In genomic region chr20:4195499-4195898, GRCh38 we compare ENCODE assay signal across 11 cellular contexts. TPM values are rescaled to one million over a fixed set of nuclear protein-coding genes. Genes with fewer than 3 reads are reported as not detected.
DNase-seq lines count a peak whose midpoint lies in the region; ATAC-seq, FAIRE-seq and TF ChIP-seq lines count a peak whose summit lies in the region.
"Had no signal": no experiment of that assay in that cellular context is flagged by ENCODE, and none has a peak within 500 bp of the region (broad histone marks: within the 10 kb centered on the region; RNA-seq: fewer than 3 reads in every experiment).

No MANE protein-coding gene starts in this region.

- TF ChIP-seq CTCF in WI38 (IDR thresholded peaks at IDR 0.05; ENCODE audit: low read depth, low read length): peak; percentile 25; the same call in 1 of the 2 replicates
- TF ChIP-seq CTCF in activated CD8-positive, alpha-beta T cell treated with anti-CD3 and anti-CD28 coated beads for 36 hours (IDR thresholded peaks at IDR 0.05): no peak

- CTCF ChIA-PET in activated CD8-positive, alpha-beta T cell treated with anti-CD3 and anti-CD28 coated beads for 36 hours (lab: Charles Lee): interaction anchor here (1.8 kb wide), 1 partner anchor 87 kb away, joined by 7 read pairs; no protein-coding TSS in a partner anchor

- no peak overlapping the region for H3K4me3 ChIP-seq in WI38 (ENCODE audit: low read depth, low read length)
- no peak overlapping the region for H3K4me3 ChIP-seq in small intestine (ENCODE audit: low read depth in 1 of 2, low read length in 2 of 2)
- H3K4me3 ChIP-seq: pancreas had no signal

- no peaks in the 10 kb centered on the region for H3K4me1 ChIP-seq in small intestine (ENCODE audit: control insufficient read depth in 2 of 2, insufficient read depth in 1 of 2, low read depth in 1 of 2, low read length in 1 of 2)
- H3K4me1 ChIP-seq: pancreas had no signal

- no peaks in the 10 kb centered on the region for H3K9me3 ChIP-seq in small intestine (ENCODE audit: control insufficient read depth, low read depth)
- H3K9me3 ChIP-seq: pancreas had no signal

- WGBS in small intestine, 3 donors: 57 to 59% (median 58%) methylated on average over 7 of the region's 7 CpGs

- H3K36me3 Mint-ChIP-seq in activated CD8-positive, alpha-beta T cell treated with anti-CD3 and anti-CD28 coated beads for 36 hours (ENCODE audit: low read depth): no peaks in the 10 kb centered on the region

- DNase-seq in NCI-H82 (lab: John Stamatoyannopoulos, UW) (peak; percentile 37), NCI-H82 treated with DMSO at 0.1 percent for 48 hours (lab: John Stamatoyannopoulos, UW; ENCODE audit: unreplicated experiment) (no peak), left cardiac atrium (no peak), small intestine (peak; percentile 34), SW 1271 (lab: John Stamatoyannopoulos, UW) (no peak)
- no peak for DNase-seq in activated CD8-positive, alpha-beta T cell treated with anti-CD3 and anti-CD28 coated beads for 36 hours
- DNase-seq: NK-92 treated with Interleukin-12 subunit alpha and Interleukin-12 subunit beta, amount 100 ng/mL, for 24 hours; pancreas; stimulated activated naive CD8-positive, alpha-beta T cell treated with anti-CD3 and anti-CD28 coated beads, Interleukin-15, Interleukin-2, amounts not matched to agents 100 U/mL and 50 U/mL, for 24 hours had no signal

- POLR2A ChIA-PET in activated CD8-positive, alpha-beta T cell treated with anti-CD3 and anti-CD28 coated beads for 36 hours (lab: Charles Lee): no interaction called here

- H3K27me3 Mint-ChIP-seq in activated CD8-positive, alpha-beta T cell treated with anti-CD3 and anti-CD28 coated beads for 36 hours: peaks cover 3% of the 10 kb centered on the region

- H3K27ac Mint-ChIP-seq in activated CD8-positive, alpha-beta T cell treated with anti-CD3 and anti-CD28 coated beads for 36 hours: no peak overlapping the region

- H3K27ac ChIP-seq in small intestine (ENCODE audit: low read depth in 1 of 2, low read length in 1 of 2): no peak overlapping the region
- H3K27ac ChIP-seq: pancreas had no signal

- H3K4me3 Mint-ChIP-seq in activated CD8-positive, alpha-beta T cell treated with anti-CD3 and anti-CD28 coated beads for 36 hours: no peak overlapping the region

- intact Hi-C loops in left cardiac atrium (cut with DNase I): no loop called here
- intact Hi-C loops in activated CD8-positive, alpha-beta T cell treated with anti-CD3 and anti-CD28 coated beads for 36 hours (cut with micrococcal nuclease): no loop called here

- no peak for FAIRE-seq in small intestine (lab: Jason Lieb, UNC)
- FAIRE-seq: pancreas had no signal

- peak; percentile 19 to 55 for ATAC-seq in left cardiac atrium
- no peak for ATAC-seq in activated CD8-positive, alpha-beta T cell treated with anti-CD3 and anti-CD28 coated beads for 36 hours
- no peak for ATAC-seq in GM19463 (IDR thresholded peaks at IDR 0.05; ENCODE audit: unreplicated experiment)
- ATAC-seq: pancreas; stimulated activated naive CD8-positive, alpha-beta T cell treated with anti-CD3 and anti-CD28 coated beads, Interleukin-15, Interleukin-2, amounts not matched to agents 100 U/mL and 50 U/mL, for 24 hours had no signal

- H3K27me3 ChIP-seq in small intestine (ENCODE audit: control insufficient read depth in 2 of 2, insufficient read depth in 2 of 2, low read length in 2 of 2): no peaks in the 10 kb centered on the region
- H3K27me3 ChIP-seq: pancreas had no signal

- H3K36me3 ChIP-seq in small intestine (ENCODE audit: control insufficient read depth in 2 of 2, insufficient read depth in 2 of 2, low read length in 2 of 2): no peaks in the 10 kb centered on the region
- H3K36me3 ChIP-seq: pancreas had no signal

- no peaks in the 10 kb centered on the region for H3K9me3 Mint-ChIP-seq in activated CD8-positive, alpha-beta T cell treated with anti-CD3 and anti-CD28 coated beads for 36 hours

- no peaks in the 10 kb centered on the region for H3K4me1 Mint-ChIP-seq in activated CD8-positive, alpha-beta T cell treated with anti-CD3 and anti-CD28 coated beads for 36 hours (ENCODE audit: low read depth)

RNA-seq across cellular contexts. Expression of gene SMOX, which starts 46.9 kb away (rescaled TPM):
- 1 to 10 TPM; 3.7 to 4.8 TPM for total RNA-seq in left cardiac atrium
- 100 to 1,000 TPM in 1 of 3 donors, 10 to 100 TPM in 2; 16.3 to 115 (median 65.1) TPM for polyA plus RNA-seq in small intestine
- total RNA-seq in activated CD8-positive, alpha-beta T cell treated with anti-CD3 and anti-CD28 coated beads for 36 hours: 1 to 10 TPM; 7.0 to 8.4 TPM

RNA-seq across cellular contexts. Expression of gene ADRA1D, which starts 53.6 kb away (rescaled TPM):
- total RNA-seq in left cardiac atrium: under 1 TPM; 0.32 to 0.47 TPM
- polyA plus RNA-seq in small intestine: 1 to 10 TPM in 1 of 3 donors, under 1 TPM in 2; 0.27 to 1.3 (median 0.46) TPM
- total RNA-seq in activated CD8-positive, alpha-beta T cell treated with anti-CD3 and anti-CD28 coated beads for 36 hours: not detected

Comparison
In these comparisons a context has a peak if more than half of its experiments do, and no peak if none do; other contexts are left out.
1. DNase-seq: peak in NCI-H82 (single experiment) and small intestine (single experiment); none in NCI-H82 treated with DMSO at 0.1 percent for 48 hours (single experiment), left cardiac atrium (single experiment), activated CD8-positive, alpha-beta T cell treated with anti-CD3 and anti-CD28 coated beads for 36 hours (single experiment) and SW 1271 (0 of 2).
2. ATAC-seq: peak in left cardiac atrium (2 of 2); none in activated CD8-positive, alpha-beta T cell treated with anti-CD3 and anti-CD28 coated beads for 36 hours (single experiment) and GM19463 (single experiment).